Comparison of ENCODE assay signal across 8 cellular contexts in the genomic region with DNA sequence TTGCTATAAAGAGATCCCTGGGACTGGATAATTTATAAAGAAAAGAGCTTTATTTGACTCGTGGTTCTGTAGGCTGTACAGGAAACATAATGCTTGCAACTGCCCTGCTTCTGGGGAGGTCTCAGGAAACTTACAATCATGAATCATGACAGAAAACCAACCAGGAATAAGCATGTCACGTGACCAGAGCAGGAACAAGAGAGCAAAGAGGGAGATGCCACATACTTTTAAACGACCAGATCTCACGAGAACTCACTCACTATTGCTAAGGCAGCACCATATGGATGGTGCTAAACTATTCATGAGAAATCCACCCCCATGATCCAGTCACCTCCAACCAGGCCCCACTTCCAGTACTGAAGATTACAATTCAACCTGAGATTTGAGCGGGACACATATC. TPM values are rescaled to one million over a fixed set of nuclear protein-coding genes. Genes with fewer than 3 reads are reported as not detected.
DNase-seq lines count a peak whose midpoint lies in the region; ATAC-seq, FAIRE-seq and TF ChIP-seq lines count a peak whose summit lies in the region.

No MANE protein-coding gene starts in this region.

- peak overlapping the region in 1 of 10 donors; percentile 63 for H3K4me3 Mint-ChIP-seq in naive thymus-derived CD4-positive, alpha-beta T cell

- POLR2A ChIA-PET in naive thymus-derived CD4-positive, alpha-beta T cell (lab: Charles Lee), result interaction anchor here (0.6 kb wide), 1 partner anchor 123 kb away, joined by 3 read pairs; no protein-coding TSS in a partner anchor

- no peak for FAIRE-seq in kidney (lab: Jason Lieb, UNC)

- no peaks in the 10 kb centered on the region for H3K4me1 ChIP-seq in naive thymus-derived CD4-positive, alpha-beta T cell (ENCODE audit: control insufficient read depth in 2 of 2, insufficient read depth in 2 of 2, low read length in 2 of 2)
- H3K4me1 ChIP-seq in kidney (ENCODE audit: control insufficient read depth in 1 of 2, insufficient read depth in 1 of 2, low read depth in 1 of 2, low read length in 2 of 2), result peaks cover 2 to 11% of the 10 kb centered on the region in 2 donors

- H3K27ac ChIP-seq in naive thymus-derived CD4-positive, alpha-beta T cell (ENCODE audit: low read depth, low read length), result no peak overlapping the region
- no peak overlapping the region for H3K27ac ChIP-seq in kidney (ENCODE audit: low read depth in 2 of 2, low read length in 2 of 2)

- no peak for ATAC-seq in naive thymus-derived CD4-positive, alpha-beta T cell

- intact Hi-C loops in naive thymus-derived CD4-positive, alpha-beta T cell (cut with micrococcal nuclease), result no loop called here
- intact Hi-C loops in kidney (cut with DNase I), result no loop called here

- TF ChIP-seq CTCF in astrocyte of the cerebellum (IDR thresholded peaks at IDR 0.05; ENCODE audit: low read depth, low read length, missing control alignments) (no peak), kidney (IDR thresholded peaks at IDR 0.05; ENCODE audit: borderline replicate concordance, extremely low read depth, insufficient read depth) (no peak)

- H3K36me3 Mint-ChIP-seq in naive thymus-derived CD4-positive, alpha-beta T cell, result peaks cover 0 to 24% (median 9%) of the 10 kb centered on the region in 5 donors

- H3K4me1 Mint-ChIP-seq in naive thymus-derived CD4-positive, alpha-beta T cell, result peaks cover 5 to 28% (median 16%) of the 10 kb centered on the region in 7 donors

- DNase-seq in EH (ENCODE audit: low read depth), result peak; percentile 87
- peak; percentile 81 for DNase-seq in M059J (ENCODE audit: low read depth)
- DNase-seq in astrocyte of the cerebellum (ENCODE audit: low read depth), result peak; percentile 16
- DNase-seq in naive thymus-derived CD4-positive, alpha-beta T cell, result no peak
- no peak for DNase-seq in NCI-H510A (lab: John Stamatoyannopoulos, UW)
- no peak for DNase-seq in kidney
- DNase-seq in NCI-H1048 (lab: John Stamatoyannopoulos, UW), result no peak
- no peak for DNase-seq in AML-193 (lab: John Stamatoyannopoulos, UW)

- H3K9me3 Mint-ChIP-seq in naive thymus-derived CD4-positive, alpha-beta T cell, result no peaks in the 10 kb centered on the region

- in situ Hi-C loops in astrocyte of the cerebellum (cut with HindIII; ENCODE audit: low sequenced_read_pairs), result no loop called here

- H3K9me3 ChIP-seq in naive thymus-derived CD4-positive, alpha-beta T cell (ENCODE audit: control insufficient read depth in 2 of 3, low read length in 3 of 3), result no peaks in the 10 kb centered on the region
- H3K9me3 ChIP-seq in kidney (ENCODE audit: control insufficient read depth in 1 of 2, low read length in 2 of 2), result no peaks in the 10 kb centered on the region

- peak overlapping the region in 5 of 9 donors; percentile 7 to 80 (median 40) for H3K27ac Mint-ChIP-seq in naive thymus-derived CD4-positive, alpha-beta T cell

- CTCF ChIA-PET in naive thymus-derived CD4-positive, alpha-beta T cell (lab: Charles Lee), result no interaction called here

- H3K9ac ChIP-seq in kidney (ENCODE audit: low read length in 2 of 2), result no peak overlapping the region

- H3K27me3 ChIP-seq in naive thymus-derived CD4-positive, alpha-beta T cell (ENCODE audit: control insufficient read depth in 2 of 2, insufficient read depth in 2 of 2, low read length in 2 of 2), result no peaks in the 10 kb centered on the region

- peaks cover 0 to 9% (median 0%) of the 10 kb centered on the region in 3 experiments for H3K36me3 ChIP-seq in naive thymus-derived CD4-positive, alpha-beta T cell (ENCODE audit: control insufficient read depth in 2 of 3, insufficient read depth in 3 of 3, low read length in 3 of 3)
- peaks cover 0 to 2% of the 10 kb centered on the region in 2 donors for H3K36me3 ChIP-seq in kidney (ENCODE audit: control insufficient read depth in 1 of 2, insufficient read depth in 2 of 2, low read length in 2 of 2)

- H3K27me3 Mint-ChIP-seq in naive thymus-derived CD4-positive, alpha-beta T cell, result no peaks in the 10 kb centered on the region

- H3K4me3 ChIP-seq in astrocyte of the cerebellum (ENCODE audit: low read depth, low read length) (no peak overlapping the region), kidney (ENCODE audit: low read length in 2 of 2) (no peak overlapping the region)
- H3K4me3 ChIP-seq in naive thymus-derived CD4-positive, alpha-beta T cell (ENCODE audit: low read length), result no peak overlapping the region

RNA-seq across cellular contexts. Expression of a gene that starts 49.8 kb away (rescaled TPM):
- 36.8 and 49.1 TPM in 2 replicates for total RNA-seq in M059J (2014; rRNA removed; shearing (Covaris generic))
- 10 to 100 TPM in 4 of 5 experiments, 1 to 10 TPM in 1; 9.8 to 60.7 (median 19.7) TPM for total RNA-seq in naive thymus-derived CD4-positive, alpha-beta T cell
- polyA plus RNA-seq in naive thymus-derived CD4-positive, alpha-beta T cell, result 10 to 100 TPM in 1 of 2 donors, 1 to 10 TPM in 1; 10.0 to 10.6 TPM
- 19.9 TPM for total RNA-seq in kidney
- polyA plus RNA-seq in kidney (ENCODE audit: insufficient read depth, low read depth, low replicate concordance), result 5.7 TPM

Comparison
In these comparisons a context has a peak if more than half of its experiments do, and no peak if none do; other contexts are left out.
1. DNase-seq: peak in EH (single experiment), M059J (single experiment) and astrocyte of the cerebellum (single experiment); none in naive thymus-derived CD4-positive, alpha-beta T cell (0 of 9), NCI-H510A (single experiment), kidney (single experiment), NCI-H1048 (single experiment) and AML-193 (0 of 2).